18 cellular contexts compared by ENCODE assay signal in the genomic region with DNA sequence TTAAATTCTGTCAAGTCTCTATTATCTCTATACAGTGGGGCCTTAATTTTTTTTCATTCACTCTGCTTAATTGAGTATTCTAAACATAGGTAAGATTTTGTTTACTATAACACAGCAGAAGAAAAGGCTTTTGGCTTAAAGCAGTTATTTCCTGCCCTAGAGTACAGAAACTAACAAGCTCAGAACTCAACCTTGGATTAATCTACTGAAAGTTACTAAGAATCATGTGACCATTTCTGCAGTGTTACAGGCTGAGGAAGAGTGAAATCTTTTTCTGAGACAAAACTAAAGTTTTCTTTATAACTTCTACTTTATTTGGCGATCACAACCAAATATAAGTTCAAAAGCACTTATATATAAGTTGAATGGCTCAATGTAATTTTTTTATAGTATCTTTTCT.
DNase-seq lines count a peak whose midpoint lies in the region; ATAC-seq, FAIRE-seq and TF ChIP-seq lines count a peak whose summit lies in the region.
"Had no signal": no experiment of that assay in that cellular context is flagged by ENCODE, and none has a peak within 500 bp of the region (broad histone marks: within the 10 kb centered on the region; RNA-seq: fewer than 3 reads in every experiment).

No MANE protein-coding gene starts in this region.

- no peak for TF ChIP-seq RAD21 in K562 (CRISPR knock-in tag; conservative IDR thresholded peaks at IDR 0.05 in 1 of 2, IDR thresholded peaks at IDR 0.05 in 1 of 2)

- no peaks in the 10 kb centered on the region for H4K20me1 ChIP-seq in KMS-11 (ENCODE audit: insufficient read depth)
- no peaks in the 10 kb centered on the region for H4K20me1 ChIP-seq in K562 (replicated peaks; ENCODE audit: control insufficient read depth, insufficient read depth, low read length)

- in situ Hi-C loops in K562 (cut with MboI) = no loop called here

- DNase-seq in NCI-H82 (lab: John Stamatoyannopoulos, UW) (peak; percentile 10), NCI-H82 treated with DMSO at 0.1 percent for 48 hours (lab: John Stamatoyannopoulos, UW; ENCODE audit: unreplicated experiment) (no peak), K562 (ENCODE audit: extremely low read depth in 1 of 4, low spot score in 3 of 4) (no peak), renal cortical epithelial cell (ENCODE audit: low read depth) (peak; percentile 11), lower lobe of right lung (no peak)
- DNase-seq: BE2C; CD8-positive, alpha-beta T cell; GOT3; NCI-H1105; NCI-H1694; NCI-H2107; NCI-H226; NCI-H526; SW 1271 had no signal

- CTCF ChIA-PET in K562 (lab: Yijun Ruan, JAX; ENCODE audit: low intra/inter-chr PET ratio) = no interaction called here

- BruUV-seq in K562 (replicated peaks; lab: Mats Ljungman, UMichigan) = no TSS peak

- FAIRE-seq in K562 (lab: Jason Lieb, UNC) = no peak

- ATAC-seq in K562 = no peak
- no peak for ATAC-seq in lower lobe of right lung
- ATAC-seq in GM18858 (IDR thresholded peaks at IDR 0.05; ENCODE audit: unreplicated experiment) = no peak
- ATAC-seq in HG03097 (IDR thresholded peaks at IDR 0.05; ENCODE audit: low FRiP score, unreplicated experiment) = no peak
- ATAC-seq: CD8-positive, alpha-beta T cell had no signal

- no peak overlapping the region for H3K9ac ChIP-seq in KMS-11
- no peak overlapping the region for H3K9ac ChIP-seq in K562 (ENCODE audit: insufficient read depth in 1 of 2, low read depth in 2 of 2, low read length in 2 of 2)

- intact Hi-C loops in K562 (cut with micrococcal nuclease) (no loop called here), lower lobe of right lung (cut with DNase I) (no loop called here)

- H3K36me3 ChIP-seq in KMS-11 (ENCODE audit: insufficient read depth) (no peaks in the 10 kb centered on the region), K562 (ENCODE audit: control insufficient read depth, insufficient read depth, low read length) (no peaks in the 10 kb centered on the region), lower lobe of right lung (no peaks in the 10 kb centered on the region)
- H3K36me3 ChIP-seq: BE2C had no signal

- H3K27ac ChIP-seq in KMS-11 (no peak overlapping the region), K562 (ENCODE audit: extremely low read depth, low read depth, low read length) (no peak overlapping the region), lower lobe of right lung (no peak overlapping the region)
- H3K27ac ChIP-seq: 22Rv1 had no signal

- H3K4me1 ChIP-seq in KMS-11 (ENCODE audit: low read depth, poor library complexity, severe bottlenecking) (peaks cover 5% of the 10 kb centered on the region), K562 (replicated peaks in 1 of 2; ENCODE audit: control insufficient read depth in 2 of 2, insufficient read depth in 2 of 2, low read length in 2 of 2) (no peaks in the 10 kb centered on the region), lower lobe of right lung (peaks cover 5% of the 10 kb centered on the region)
- H3K4me1 ChIP-seq: BE2C had no signal

- no peak for TF ChIP-seq EP300 in K562 (IDR thresholded peaks at IDR 0.05; ENCODE audit: low read length)

- WGBS in K562 (ENCODE audit: insufficient coverage, low coverage, missing lambda C conversion rate) = 0% methylated on average over 1 of the region's 1 CpG

- H2AFZ ChIP-seq in KMS-11 (ENCODE audit: low read depth) (no peak overlapping the region), K562 (ENCODE audit: low read depth, low read length) (no peak overlapping the region)

- no peak for TF ChIP-seq POLR2A in K562 (conservative IDR thresholded peaks at IDR 0.05)

- H3K9me1 ChIP-seq in K562 (ENCODE audit: control insufficient read depth, insufficient read depth, low read length) = no peaks in the 10 kb centered on the region

- H3K27me3 ChIP-seq in KMS-11 (ENCODE audit: insufficient read depth, low read depth) (no peaks in the 10 kb centered on the region), K562 (ENCODE audit: control insufficient read depth in 2 of 2, insufficient read depth in 2 of 2, low read length in 2 of 2) (no peaks in the 10 kb centered on the region), lower lobe of right lung (ENCODE audit: low read depth) (no peaks in the 10 kb centered on the region)
- H3K27me3 ChIP-seq: BE2C had no signal

- H3K79me2 ChIP-seq in KMS-11 (ENCODE audit: insufficient read depth, low read depth) (no peaks in the 10 kb centered on the region), K562 (ENCODE audit: control insufficient read depth, insufficient read depth, low read length) (no peaks in the 10 kb centered on the region)

- POLR2A ChIA-PET in K562 (lab: Yijun Ruan, JAX) = no interaction called here

- H3K4me2 ChIP-seq in KMS-11 (peak overlapping the region; percentile 11; the same call in 1 of the 2 replicates), K562 (ENCODE audit: insufficient read depth, low read length) (no peak overlapping the region)

- H3K9me3 ChIP-seq in K562 (replicated peaks; ENCODE audit: control insufficient read depth, insufficient read depth, low read depth, low read length) (no peaks in the 10 kb centered on the region), lower lobe of right lung (no peaks in the 10 kb centered on the region)
- H3K9me3 ChIP-seq: BE2C had no signal

- TF ChIP-seq CTCF in KMS-11 (conservative IDR thresholded peaks at IDR 0.05; ENCODE audit: low read depth, low read length) (no peak), K562 (IDR thresholded peaks at IDR 0.05 in 2 of 3, conservative IDR thresholded peaks at IDR 0.05 in 1 of 3; ENCODE audit: insufficient read depth in 2 of 3, low read depth in 1 of 3, low read length in 3 of 3) (no peak), lower lobe of right lung (IDR thresholded peaks at IDR 0.05) (no peak)

- H3K4me3 ChIP-seq in KMS-11 (IDR thresholded peaks at IDR 0.05; ENCODE audit: insufficient read depth, low read depth, low read length) = no peak overlapping the region
- no peak overlapping the region for H3K4me3 ChIP-seq in K562
- no peak overlapping the region for H3K4me3 ChIP-seq in lower lobe of right lung

TF ChIP-seq in K562, 482 proteins besides CTCF, POLR2A, EP300 and RAD21:
- TF ChIP-seq, protein P1, sequence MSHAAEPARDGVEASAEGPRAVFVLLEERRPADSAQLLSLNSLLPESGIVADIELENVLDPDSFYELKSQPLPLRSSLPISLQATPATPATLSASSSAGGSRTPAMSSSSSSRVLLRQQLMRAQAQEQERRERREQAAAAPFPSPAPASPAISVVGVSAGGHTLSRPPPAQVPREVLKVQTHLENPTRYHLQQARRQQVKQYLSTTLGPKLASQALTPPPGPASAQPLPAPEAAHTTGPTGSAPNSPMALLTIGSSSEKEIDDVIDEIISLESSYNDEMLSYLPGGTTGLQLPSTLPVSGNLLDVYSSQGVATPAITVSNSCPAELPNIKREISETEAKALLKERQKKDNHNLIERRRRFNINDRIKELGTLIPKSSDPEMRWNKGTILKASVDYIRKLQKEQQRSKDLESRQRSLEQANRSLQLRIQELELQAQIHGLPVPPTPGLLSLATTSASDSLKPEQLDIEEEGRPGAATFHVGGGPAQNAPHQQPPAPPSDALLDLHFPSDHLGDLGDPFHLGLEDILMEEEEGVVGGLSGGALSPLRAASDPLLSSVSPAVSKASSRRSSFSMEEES (CRISPR knock-in tag; IDR thresholded peaks at IDR 0.05) = 0 out of 2 replicates have a peak, but pooled peaks have one; percentile 13
- no peak for TF ChIP-seq ZNF347 (CRISPR knock-in tag; IDR thresholded peaks at IDR 0.05; ENCODE audit: low read depth)

Comparison
In these comparisons a context has a peak if more than half of its experiments do, and no peak if none do; other contexts are left out.
1. DNase-seq: peak in NCI-H82 (single experiment) and renal cortical epithelial cell (single experiment); none in NCI-H82 treated with DMSO at 0.1 percent for 48 hours (single experiment), K562 (0 of 4) and lower lobe of right lung (single experiment).